13 cellular contexts compared by ENCODE assay signal in genomic region chr1:76229279-76229977, GRCh38.
DNase-seq lines count a peak whose midpoint lies in the region; ATAC-seq and TF ChIP-seq lines count a peak whose summit lies in the region.
"Had no signal": no experiment of that assay in that cellular context is flagged by ENCODE, and none has a peak within 500 bp of the region (broad histone marks: within the 10 kb centered on the region; RNA-seq: fewer than 3 reads in every experiment).

No MANE protein-coding gene starts in this region.

- no peak overlapping the region for H4K5ac ChIP-seq in mesendoderm (ENCODE audit: low read length)

- no CpG with 5 or more reads among the region's 7 CpGs for WGBS in mesendoderm (ENCODE audit: extremely low coverage, insufficient coverage, low lambda C conversion rate)

- H3K36me3 ChIP-seq in left ventricle myocardium inferior (no peaks in the 10 kb centered on the region), OCI-LY7 (ENCODE audit: insufficient read depth, low read length) (no peaks in the 10 kb centered on the region), mesendoderm (ENCODE audit: control insufficient read depth, insufficient read depth, low read length) (no peaks in the 10 kb centered on the region)
- H3K36me3 ChIP-seq: HAP-1 had no signal

- no peak overlapping the region for H3K23ac ChIP-seq in mesendoderm (ENCODE audit: low read length)

- H3K27me3 ChIP-seq in left ventricle myocardium inferior (ENCODE audit: low read depth) (no peaks in the 10 kb centered on the region), mesendoderm (ENCODE audit: insufficient read depth, low read length, poor library complexity) (no peaks in the 10 kb centered on the region)

- no peak overlapping the region for H2BK15ac ChIP-seq in mesendoderm (replicated peaks; ENCODE audit: low read depth)

- no peak overlapping the region for H3K4me3 ChIP-seq in left ventricle myocardium inferior
- no peak overlapping the region for H3K4me3 ChIP-seq in OCI-LY7 (ENCODE audit: low read depth, low read length, poor library complexity, severe bottlenecking)
- H3K4me3 ChIP-seq in mesendoderm (ENCODE audit: low read length) = no peak overlapping the region
- H3K4me3 ChIP-seq: HAP-1 had no signal

- H3K79me1 ChIP-seq in mesendoderm (ENCODE audit: low read length) = no peaks in the 10 kb centered on the region

- peak overlapping the region; percentile 64 for H2AFZ ChIP-seq in OCI-LY7 (ENCODE audit: low read length)

- H3K27ac ChIP-seq in left ventricle myocardium inferior (replicated peaks) = peak overlapping the region; percentile 15
- no peak overlapping the region for H3K27ac ChIP-seq in OCI-LY7 (ENCODE audit: low read depth, low read length, poor library complexity, severe bottlenecking)
- H3K27ac ChIP-seq in mesendoderm (ENCODE audit: low read depth, low read length) = no peak overlapping the region

- no peak overlapping the region for H3K18ac ChIP-seq in mesendoderm (ENCODE audit: low read length)

- POLR2A ChIA-PET in OCI-LY7 (lab: Charles Lee) = interaction anchor here (0.7 to 2.3 kb wide), 13 partner anchors 9 to 65 kb away, joined by 3 to 8 read pairs (median 3); no protein-coding TSS in a partner anchor

- intact Hi-C loops in left ventricle myocardium inferior (cut with micrococcal nuclease) = no loop called here
- intact Hi-C loops in cardiac septum (cut with DNase I) = no loop called here
- intact Hi-C loops in OCI-LY7 (cut with micrococcal nuclease; ENCODE audit: unreplicated experiment) = no loop called here

- H2BK5ac ChIP-seq in mesendoderm (ENCODE audit: low read length) = no peak overlapping the region

- no peak overlapping the region for H3K9ac ChIP-seq in mesendoderm (ENCODE audit: low read length)

- H3K4ac ChIP-seq in mesendoderm (ENCODE audit: low read depth, low read length) = no peak overlapping the region

- H4K20me1 ChIP-seq in OCI-LY7 (ENCODE audit: insufficient read depth, low read length) = no peaks in the 10 kb centered on the region

- no peak for TF ChIP-seq CTCF in left ventricle myocardium inferior (IDR thresholded peaks at IDR 0.05; ENCODE audit: borderline replicate concordance)
- no peak for TF ChIP-seq CTCF in OCI-LY7 (conservative IDR thresholded peaks at IDR 0.05; ENCODE audit: low read length)

- no TSS peak for BruUV-seq in OCI-LY7 (replicated peaks; lab: Mats Ljungman, UMichigan)

- H3K9me2 ChIP-seq in OCI-LY7 (ENCODE audit: insufficient read depth, low read length) = no peaks in the 10 kb centered on the region

- no peak overlapping the region for H4K8ac ChIP-seq in mesendoderm (ENCODE audit: low read depth, low read length)

- CTCF ChIA-PET in OCI-LY7 (lab: Charles Lee; ENCODE audit: unreplicated experiment) = interaction anchor here (1.4 kb wide), 1 partner anchor 11 kb away, joined by 3 read pairs; no protein-coding TSS in a partner anchor

- no peak for ATAC-seq in GM18870 (IDR thresholded peaks at IDR 0.05; ENCODE audit: unreplicated experiment)
- ATAC-seq: SK-N-SH treated with all-trans-retinoic acid at 6 μM for 48 hours had no signal

- H2AK5ac ChIP-seq in mesendoderm (ENCODE audit: low read length) = no peak overlapping the region

- H3K4me1 ChIP-seq in left ventricle myocardium inferior (peaks cover 14% of the 10 kb centered on the region), OCI-LY7 (ENCODE audit: insufficient read depth, low read length, poor library complexity, severe bottlenecking) (peaks cover 31% of the 10 kb centered on the region), mesendoderm (ENCODE audit: control insufficient read depth, low read depth, low read length) (peaks cover 8% of the 10 kb centered on the region)
- H3K4me1 ChIP-seq: HAP-1 had no signal

- no peak overlapping the region for H3K4me2 ChIP-seq in OCI-LY7 (ENCODE audit: low read length)
- H3K4me2 ChIP-seq in mesendoderm (ENCODE audit: low read length) = no peak overlapping the region

- H3K9me3 ChIP-seq in left ventricle myocardium inferior (replicated peaks) (no peaks in the 10 kb centered on the region), OCI-LY7 (ENCODE audit: low read length) (no peaks in the 10 kb centered on the region)
- H3K9me3 ChIP-seq: HAP-1 had no signal

- DNase-seq in left ventricle myocardium inferior (no peak), cardiac septum (ENCODE audit: low spot score) (no peak), OCI-LY7 (ENCODE audit: low spot score) (no peak), mesendoderm (no peak), Ammon's horn (ENCODE audit: low spot score) (no peak), GM03348 (ENCODE audit: low spot score) (no peak)
- DNase-seq: AML-193; CD4-positive, alpha-beta memory T cell; NCI-H2227 treated with DMSO at 0.1 percent for 48 hours; NCI-H524 treated with DMSO at 0.1 percent for 48 hours had no signal

- no peaks in the 10 kb centered on the region for H3K79me2 ChIP-seq in OCI-LY7 (ENCODE audit: insufficient read depth, low read depth, low read length)
- H3K79me2 ChIP-seq in mesendoderm (ENCODE audit: control insufficient read depth, insufficient read depth, low read length) = no peaks in the 10 kb centered on the region

- H2BK120ac ChIP-seq in mesendoderm (ENCODE audit: low read depth, low read length) = no peak overlapping the region

- H3K56ac ChIP-seq in mesendoderm (ENCODE audit: low read length) = peak overlapping the region; percentile 0
